ENCODE assay signal across 31 cellular contexts in the genomic region with DNA sequence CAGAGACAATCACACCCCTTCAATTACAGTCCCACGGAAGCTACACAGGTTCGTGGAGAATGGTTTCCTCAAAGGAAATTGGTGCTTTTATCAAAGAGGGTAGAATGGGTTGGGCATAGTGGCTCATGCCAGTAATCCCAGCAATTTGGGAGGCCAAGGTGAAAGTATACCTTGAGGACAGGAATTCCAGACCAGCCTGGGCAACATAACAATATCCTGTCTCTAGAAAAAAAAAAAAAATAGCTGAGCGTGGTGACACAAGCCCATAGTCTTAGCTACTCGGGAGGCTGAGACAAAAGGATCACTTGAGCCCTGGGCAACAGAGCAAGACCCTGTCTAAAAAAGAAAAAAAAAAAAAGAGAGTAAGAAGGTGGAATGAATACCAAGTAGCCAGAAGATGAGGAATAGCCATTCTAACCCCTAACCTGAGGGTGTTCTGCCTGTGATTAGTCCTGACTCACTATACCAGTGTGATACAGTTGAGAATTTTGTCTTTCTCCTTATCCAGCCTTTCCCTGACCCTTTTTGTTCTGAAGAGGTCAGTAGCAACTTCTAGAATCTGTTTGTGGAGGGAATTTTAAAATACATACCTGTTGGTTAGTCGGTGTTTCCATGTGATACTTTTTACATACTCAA.
A peak's percentile ranks its signal among the peaks of the same experiment; 100 is the strongest.
DNase-seq lines count a peak whose midpoint lies in the region; ATAC-seq and TF ChIP-seq lines count a peak whose summit lies in the region.
"Had no signal": no experiment of that assay in that cellular context is flagged by ENCODE, and none has a peak within 500 bp of the region (broad histone marks: within the 10 kb centered on the region; RNA-seq: fewer than 3 reads in every experiment).

No MANE protein-coding gene starts in this region.

- no peak overlapping the region for H3K4me2 ChIP-seq in H9 (ENCODE audit: insufficient read depth, insufficient read length, low read length)
- no peak overlapping the region for H3K4me2 ChIP-seq in mesendoderm (ENCODE audit: low read length)

- H3K4ac ChIP-seq in H9 (ENCODE audit: low read depth, low read length): no peak overlapping the region
- no peak overlapping the region for H3K4ac ChIP-seq in mesendoderm (ENCODE audit: low read depth, low read length)

- peak overlapping the region in 4 of 7 donors; percentile 87 to 96 (median 93) for H3K27ac Mint-ChIP-seq in CD14-positive monocyte
- no peak overlapping the region for H3K27ac Mint-ChIP-seq in H9
- peak overlapping the region; percentile 66 for H3K27ac Mint-ChIP-seq in dendritic cell treated with granulocyte-macrophage colony-stimulating factor and Interleukin-4, amounts not matched to agents 40 ng/mL and 50 ng/mL, for 4 days
- H3K27ac Mint-ChIP-seq: activated CD8-positive, alpha-beta memory T cell treated with anti-CD3 and anti-CD28 coated beads, Interleukin-2, amount 10 ng/mL, durations not matched to agents 7 days and 5 days; activated naive CD8-positive, alpha-beta T cell treated with anti-CD3 and anti-CD28 coated beads, Interleukin-2, amount 10 ng/mL, durations not matched to agents 7 days and 5 days; effector memory CD8-positive, alpha-beta T cell; IgD-negative memory B cell; stimulated activated naive CD8-positive, alpha-beta T cell treated with anti-CD3 and anti-CD28 coated beads, Interleukin-15, Interleukin-2, amounts not matched to agents 100 ng/mL and 50 ng/mL, for 24 hours had no signal

- no peak for ATAC-seq in GM19397 (IDR thresholded peaks at IDR 0.05; ENCODE audit: unreplicated experiment)
- ATAC-seq: activated CD8-positive, alpha-beta memory T cell treated with anti-CD3 and anti-CD28 coated beads, Interleukin-2, amount 10 ng/mL, durations not matched to agents 7 days and 5 days; activated T-cell treated with anti-CD3 and anti-CD28 coated beads, Interleukin-2, amount 50 U/mL, for 4 hours; effector memory CD8-positive, alpha-beta T cell; heart right ventricle had no signal

- no peak overlapping the region for H3K4me3 ChIP-seq in mesendoderm (ENCODE audit: low read length)
- H3K4me3 ChIP-seq: heart right ventricle, testis had no signal

- peaks cover 3 to 13% (median 7%) of the 10 kb centered on the region in 7 donors for H3K9me3 Mint-ChIP-seq in CD14-positive monocyte
- H3K9me3 Mint-ChIP-seq in H9: no peaks in the 10 kb centered on the region; a peak in 1 of 5 replicates
- peaks cover 21% of the 10 kb centered on the region for H3K9me3 Mint-ChIP-seq in dendritic cell treated with granulocyte-macrophage colony-stimulating factor and Interleukin-4, amounts not matched to agents 40 ng/mL and 50 ng/mL, for 4 days
- H3K9me3 Mint-ChIP-seq: effector memory CD8-positive, alpha-beta T cell; stimulated activated naive CD8-positive, alpha-beta T cell treated with anti-CD3 and anti-CD28 coated beads, Interleukin-15, Interleukin-2, amounts not matched to agents 100 ng/mL and 50 ng/mL, for 24 hours had no signal

- no peaks in the 10 kb centered on the region for H3K23me2 ChIP-seq in H9 (ENCODE audit: insufficient read length, low read depth, low read length, poor library complexity, severe bottlenecking)

- H3K18ac ChIP-seq in H9 (ENCODE audit: insufficient read length, low read depth, low read length): no peak overlapping the region
- H3K18ac ChIP-seq in mesendoderm (ENCODE audit: low read length): peak overlapping the region; percentile 68

- H3K27ac ChIP-seq in H9 (ENCODE audit: insufficient read length, low read depth, low read length) (no peak overlapping the region), mesendoderm (ENCODE audit: low read depth, low read length) (no peak overlapping the region)
- H3K27ac ChIP-seq: heart right ventricle, parathyroid adenoma, testis had no signal

- H4K8ac ChIP-seq in H9 (replicated peaks; ENCODE audit: insufficient read length, low read depth, low read length) (no peak overlapping the region), mesendoderm (ENCODE audit: low read depth, low read length) (no peak overlapping the region)

- H3K23ac ChIP-seq in H9 (ENCODE audit: insufficient read length, low read depth, low read length) (no peak overlapping the region), mesendoderm (ENCODE audit: low read length) (no peak overlapping the region)

- H3K56ac ChIP-seq in H9 (ENCODE audit: insufficient read length, low read depth, low read length): no peak overlapping the region
- H3K56ac ChIP-seq in mesendoderm (ENCODE audit: low read length): peak overlapping the region; percentile 22

- no peaks in the 10 kb centered on the region for H4K20me1 ChIP-seq in H9 (ENCODE audit: control insufficient read depth, insufficient read depth, insufficient read length)

- no peak for TF ChIP-seq CTCF in CD14-positive monocyte (IDR thresholded peaks at IDR 0.05)
- TF ChIP-seq CTCF in H9 (conservative IDR thresholded peaks at IDR 0.05): no peak

- DNase-seq in CD14-positive monocyte (ENCODE audit: low spot score) (no peak), H9 (no peak), mesendoderm (no peak), NCI-H2196 treated with DMSO at 0.1 percent for 48 hours (lab: John Stamatoyannopoulos, UW; ENCODE audit: unreplicated experiment) (no peak), middle frontal gyrus (ENCODE audit: extremely low spot score, low spot score) (no peak)
- DNase-seq: activated CD4-positive, alpha-beta T cell treated with anti-CD3 and anti-CD28 coated beads, Interleukin-2, amount 50 U/mL, for 1 hour; activated CD4-positive, CD25-positive, alpha-beta regulatory T cell; activated CD8-positive, alpha-beta memory T cell treated with anti-CD3 and anti-CD28 coated beads, Interleukin-2, amount 10 ng/mL, durations not matched to agents 7 days and 5 days; activated gamma-delta T cell; activated naive CD8-positive, alpha-beta T cell treated with anti-CD3 and anti-CD28 coated beads, Interleukin-2, amount 10 ng/mL, durations not matched to agents 7 days and 5 days; activated T-cell treated with anti-CD3 and anti-CD28 coated beads, Interleukin-2, amount 50 U/mL, for 4 hours; aorta; BE2C; caudate nucleus; cortex of kidney; effector memory CD8-positive, alpha-beta T cell; erythroblast; foreskin melanocyte; heart right ventricle; NCI-H1048; NCI-H1694; RPMI8226; stimulated activated CD8-positive, alpha-beta memory T cell treated with anti-CD3 and anti-CD28 coated beads, Interleukin-4, amount 100 ng/mL, for 48 hours; T-helper 1 cell; testis had no signal

- no peak overlapping the region for H4K5ac ChIP-seq in H9 (ENCODE audit: insufficient read length, low read depth, low read length)
- no peak overlapping the region for H4K5ac ChIP-seq in mesendoderm (ENCODE audit: low read length)

- no peak overlapping the region for H2BK15ac ChIP-seq in H9 (ENCODE audit: low read depth, low read length)
- H2BK15ac ChIP-seq in mesendoderm (replicated peaks; ENCODE audit: low read depth): peak overlapping the region; percentile 85

- no peak overlapping the region for H3K9ac ChIP-seq in H9 (ENCODE audit: extremely low read depth, insufficient read length, low read length)
- no peak overlapping the region for H3K9ac ChIP-seq in mesendoderm (ENCODE audit: low read length)
- H3K9ac ChIP-seq: parathyroid adenoma had no signal

- H3K27me3 ChIP-seq in H9 (ENCODE audit: insufficient read depth, low read length) (no peaks in the 10 kb centered on the region), mesendoderm (ENCODE audit: insufficient read depth, low read length, poor library complexity) (no peaks in the 10 kb centered on the region)
- H3K27me3 ChIP-seq: BE2C, heart right ventricle, testis had no signal

- H3K27me3 Mint-ChIP-seq in CD14-positive monocyte (ENCODE audit: low read depth in 3 of 3) (peaks cover 0 to 2% (median 0%) of the 10 kb centered on the region in 3 donors), H9 (ENCODE audit: low read depth) (no peaks in the 10 kb centered on the region)
- no peaks in the 10 kb centered on the region for H3K27me3 Mint-ChIP-seq in dendritic cell treated with granulocyte-macrophage colony-stimulating factor and Interleukin-4, amounts not matched to agents 40 ng/mL and 50 ng/mL, for 4 days
- H3K27me3 Mint-ChIP-seq: IgD-negative memory B cell had no signal

- H3K36me3 Mint-ChIP-seq in CD14-positive monocyte (peaks cover 3 to 4% of the 10 kb centered on the region in 2 donors), H9 (ENCODE audit: insufficient read depth in 1 of 3, low read depth in 3 of 3) (no peaks in the 10 kb centered on the region)
- H3K36me3 Mint-ChIP-seq in dendritic cell treated with granulocyte-macrophage colony-stimulating factor and Interleukin-4, amounts not matched to agents 40 ng/mL and 50 ng/mL, for 4 days (ENCODE audit: low read depth): peaks cover 21% of the 10 kb centered on the region
- H3K36me3 Mint-ChIP-seq: activated CD8-positive, alpha-beta memory T cell treated with anti-CD3 and anti-CD28 coated beads, Interleukin-2, amount 10 ng/mL, durations not matched to agents 7 days and 5 days; activated naive CD8-positive, alpha-beta T cell treated with anti-CD3 and anti-CD28 coated beads, Interleukin-2, amount 10 ng/mL, durations not matched to agents 7 days and 5 days had no signal

- H3K79me2 ChIP-seq in H9 (ENCODE audit: insufficient read depth, low read length): no peaks in the 10 kb centered on the region
- no peaks in the 10 kb centered on the region for H3K79me2 ChIP-seq in mesendoderm (ENCODE audit: control insufficient read depth, insufficient read depth, low read length)
- H3K79me2 ChIP-seq: parathyroid adenoma had no signal

- H3K4me3 Mint-ChIP-seq in CD14-positive monocyte: no peak overlapping the region
- no peak overlapping the region for H3K4me3 Mint-ChIP-seq in H9
- no peak overlapping the region for H3K4me3 Mint-ChIP-seq in dendritic cell treated with granulocyte-macrophage colony-stimulating factor and Interleukin-4, amounts not matched to agents 40 ng/mL and 50 ng/mL, for 4 days
- H3K4me3 Mint-ChIP-seq: activated CD8-positive, alpha-beta memory T cell treated with anti-CD3 and anti-CD28 coated beads, Interleukin-2, amount 10 ng/mL, durations not matched to agents 7 days and 5 days; activated naive CD8-positive, alpha-beta T cell treated with anti-CD3 and anti-CD28 coated beads, Interleukin-2, amount 10 ng/mL, durations not matched to agents 7 days and 5 days; activated T-cell treated with anti-CD3 and anti-CD28 coated beads, Interleukin-2, amount 50 U/mL, for 4 hours; effector memory CD8-positive, alpha-beta T cell; IgD-negative memory B cell; neural crest cell; stimulated activated naive CD8-positive, alpha-beta T cell treated with anti-CD3 and anti-CD28 coated beads, Interleukin-15, Interleukin-2, amounts not matched to agents 100 ng/mL and 50 ng/mL, for 24 hours had no signal

- H3K4me1 Mint-ChIP-seq in CD14-positive monocyte: peaks cover 40% of the 10 kb centered on the region
- H3K4me1 Mint-ChIP-seq in H9: no peaks in the 10 kb centered on the region
- H3K4me1 Mint-ChIP-seq in dendritic cell treated with granulocyte-macrophage colony-stimulating factor and Interleukin-4, amounts not matched to agents 40 ng/mL and 50 ng/mL, for 4 days (ENCODE audit: low read depth): peaks cover 18% of the 10 kb centered on the region
- H3K4me1 Mint-ChIP-seq: activated CD8-positive, alpha-beta memory T cell treated with anti-CD3 and anti-CD28 coated beads, Interleukin-2, amount 10 ng/mL, durations not matched to agents 7 days and 5 days; neural crest cell had no signal

- no peak overlapping the region for H2BK5ac ChIP-seq in H9 (ENCODE audit: insufficient read length, low read length)
- H2BK5ac ChIP-seq in mesendoderm (ENCODE audit: low read length): peak overlapping the region; percentile 35

- no peak overlapping the region for H2AK5ac ChIP-seq in H9 (ENCODE audit: insufficient read length, low read length)
- peak overlapping the region; percentile 94 for H2AK5ac ChIP-seq in mesendoderm (ENCODE audit: low read length)

- no peak overlapping the region for H2BK12ac ChIP-seq in H9 (ENCODE audit: insufficient read length, low read depth, low read length)

- no peak overlapping the region for H2BK120ac ChIP-seq in H9 (ENCODE audit: low read depth, low read length, poor library complexity, severe bottlenecking)
- H2BK120ac ChIP-seq in mesendoderm (ENCODE audit: low read depth, low read length): peak overlapping the region; percentile 45

- no peak overlapping the region for H3K14ac ChIP-seq in H9 (ENCODE audit: insufficient read depth, low read length)

- intact Hi-C loops in CD14-positive monocyte (cut with micrococcal nuclease): loop anchor here in 1 of 2 donors (5.0 to 10.0 kb wide), 2 partner anchors 48 to 55 kb away; no protein-coding TSS in a partner anchor
- intact Hi-C loops in dendritic cell treated with granulocyte-macrophage colony-stimulating factor and Interleukin-4, amounts not matched to agents 40 ng/mL and 50 ng/mL, for 4 days (cut with micrococcal nuclease): no loop called here

- H2BK20ac ChIP-seq in H9 (ENCODE audit: low read depth, low read length, poor library complexity, severe bottlenecking): no peak overlapping the region

- no peaks in the 10 kb centered on the region for H3K36me3 ChIP-seq in mesendoderm (ENCODE audit: control insufficient read depth, insufficient read depth, low read length)
- H3K36me3 ChIP-seq: BE2C, heart right ventricle had no signal

- WGBS in H9 (ENCODE audit: extremely low coverage, insufficient read length, low lambda C conversion rate): no CpG with 5 or more reads among the region's 5 CpGs
- WGBS in mesendoderm (ENCODE audit: extremely low coverage, insufficient coverage, low lambda C conversion rate): no CpG with 5 or more reads among the region's 5 CpGs

- peak overlapping the region; percentile 36 for H3T11ph ChIP-seq in H9 (ENCODE audit: low read length)

- no peaks in the 10 kb centered on the region for H3K9me3 ChIP-seq in H9 (ENCODE audit: control insufficient read depth, low read depth, low read length)
- H3K9me3 ChIP-seq: BE2C, testis had no signal

- no peaks in the 10 kb centered on the region for H3K4me1 ChIP-seq in H9 (ENCODE audit: insufficient read depth, low read length)
- H3K4me1 ChIP-seq in mesendoderm (ENCODE audit: control insufficient read depth, low read depth, low read length): peaks cover 9% of the 10 kb centered on the region
- H3K4me1 ChIP-seq: BE2C, parathyroid adenoma, testis had no signal

- H4K91ac ChIP-seq in H9 (ENCODE audit: insufficient read length, low read depth, low read length): no peak overlapping the region

- H3K79me1 ChIP-seq in H9 (ENCODE audit: insufficient read depth, low read depth, low read length, poor library complexity, severe bottlenecking) (no peaks in the 10 kb centered on the region), mesendoderm (ENCODE audit: low read length) (no peaks in the 10 kb centered on the region)

- no peak overlapping the region for H2AFZ ChIP-seq in H9 (ENCODE audit: low read length)
- H2AFZ ChIP-seq: parathyroid adenoma had no signal

Comparison
In these comparisons a context has a peak if more than half of its experiments do, and no peak if none do; other contexts are left out.
1. H3K27ac Mint-ChIP-seq: peak in CD14-positive monocyte (4 of 7) and dendritic cell treated with granulocyte-macrophage colony-stimulating factor and Interleukin-4, amounts not matched to agents 40 ng/mL and 50 ng/mL, for 4 days (single experiment); none in H9 (0 of 3).